ENCODE assay signal across 1 cellular context in genomic region chr11:105000797-105001196, GRCh38.
TF ChIP-seq lines count a peak whose summit lies in the region.

No MANE protein-coding gene starts in this region.

TF ChIP-seq in GM23338, 12 proteins besides CTCF, POLR2A, EP300 and RAD21:
- TF ChIP-seq POLR2AphosphoS5 (IDR thresholded peaks at IDR 0.05; ENCODE audit: low read depth): no peak
- TF ChIP-seq JUNB (IDR thresholded peaks at IDR 0.05; ENCODE audit: unreplicated experiment): no peak
- no peak for TF ChIP-seq ZNF331 (CRISPR knock-in tag; IDR thresholded peaks at IDR 0.05; ENCODE audit: low read depth)
- TF ChIP-seq CREB1 (CRISPR knock-in tag; IDR thresholded peaks at IDR 0.05; ENCODE audit: low read depth): no peak
- no peak for TF ChIP-seq EZH2 (IDR thresholded peaks at IDR 0.05; ENCODE audit: low read depth, unreplicated experiment)
